ENCODE assay signal across 4 cellular contexts in the genomic region with DNA sequence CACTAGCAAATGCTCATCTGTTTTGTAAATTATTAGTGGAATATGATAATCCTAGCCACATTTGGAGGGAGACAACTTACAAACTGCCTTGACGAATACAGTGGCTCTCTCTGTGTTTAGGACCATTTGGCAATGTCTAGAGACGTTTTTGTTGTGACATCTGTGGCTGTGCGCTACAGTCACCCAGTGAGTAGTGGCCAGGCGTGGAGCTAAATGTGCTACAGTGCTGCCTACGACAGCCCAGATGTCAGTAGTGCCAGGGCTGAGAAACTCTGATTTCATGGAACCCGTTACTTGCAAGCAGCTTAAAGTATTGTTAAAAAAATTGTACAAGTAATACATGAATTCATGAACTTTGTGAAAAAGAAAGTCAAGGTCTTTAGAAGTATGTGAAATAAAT. TPM values are rescaled to one million over a fixed set of nuclear protein-coding genes. Genes with fewer than 3 reads are reported as not detected.
"Had no signal": no experiment of that assay in that cellular context is flagged by ENCODE, and none has a peak within 500 bp of the region (broad histone marks: within the 10 kb centered on the region; RNA-seq: fewer than 3 reads in every experiment).

No MANE protein-coding gene starts in this region.

RNA-seq across cellular contexts. Expression of a gene that starts 13.8 kb away (rescaled TPM):
- total RNA-seq: HT1080, OCI-LY7, SK-MEL-5 had no signal
- polyA plus RNA-seq: IgD-negative memory B cell had no signal
